Comparison of ENCODE assay signal across 8 cellular contexts in genomic region chr2:65437392-65438135, GRCh38. TPM values are rescaled to one million over a fixed set of nuclear protein-coding genes. Genes with fewer than 3 reads are reported as not detected.
A peak's percentile ranks its signal among the peaks of the same experiment; 100 is the strongest.
DNase-seq lines count a peak whose midpoint lies in the region; ATAC-seq and TF ChIP-seq lines count a peak whose summit lies in the region.

No MANE protein-coding gene starts in this region.

- no peak overlapping the region for H3K23ac ChIP-seq in mesenchymal stem cell (ENCODE audit: low read length in 2 of 2)

- no peaks in the 10 kb centered on the region for H3K9me3 Mint-ChIP-seq in activated T-cell treated with anti-CD3 and anti-CD28 coated beads, Interleukin-2, amount 50 U/mL, for 4 hours
- H3K9me3 Mint-ChIP-seq in activated T-cell treated with anti-CD3 and anti-CD28 coated beads, Interleukin-2, amount 50 U/mL, for 72 hours, result no peaks in the 10 kb centered on the region

- no peak overlapping the region for H2BK5ac ChIP-seq in mesenchymal stem cell (ENCODE audit: low read depth, low read length, poor library complexity, severe bottlenecking)

- H3K36me3 Mint-ChIP-seq in activated T-cell treated with anti-CD3 and anti-CD28 coated beads, Interleukin-2, amount 50 U/mL, for 4 hours (ENCODE audit: insufficient read depth), result no peaks in the 10 kb centered on the region
- peaks cover 0 to under 1% of the 10 kb centered on the region in 2 donors for H3K36me3 Mint-ChIP-seq in activated T-cell treated with anti-CD3 and anti-CD28 coated beads, Interleukin-2, amount 50 U/mL, for 72 hours (ENCODE audit: insufficient read depth in 2 of 2)

- WGBS in mesenchymal stem cell, result 35% methylated on average over 8 of the region's 9 CpGs

- no peak overlapping the region for H3K14ac ChIP-seq in mesenchymal stem cell (ENCODE audit: low read length in 2 of 2)

- H3K4me2 ChIP-seq in mesenchymal stem cell (ENCODE audit: low read length, poor library complexity, severe bottlenecking), result no peak overlapping the region

- H3K9ac ChIP-seq in mesenchymal stem cell (ENCODE audit: low read length), result peak overlapping the region; percentile 94

- peak overlapping the region; percentile 49 for H4K91ac ChIP-seq in mesenchymal stem cell (ENCODE audit: low read length)

- no peak for TF ChIP-seq CTCF in brain microvascular endothelial cell (IDR thresholded peaks at IDR 0.05; ENCODE audit: low read depth, low read length, missing control alignments)
- no peak for TF ChIP-seq CTCF in tibial artery (IDR thresholded peaks at IDR 0.05)
- TF ChIP-seq CTCF in omental fat pad (IDR thresholded peaks at IDR 0.05), result no peak

- H2BK120ac ChIP-seq in mesenchymal stem cell (ENCODE audit: low read depth, low read length), result peak overlapping the region; percentile 94

- no peaks in the 10 kb centered on the region for H3K9me3 ChIP-seq in mesenchymal stem cell (ENCODE audit: control insufficient read depth, low read length)
- no peaks in the 10 kb centered on the region for H3K9me3 ChIP-seq in tibial artery

- peaks cover 8% of the 10 kb centered on the region for H3K79me1 ChIP-seq in mesenchymal stem cell (replicated peaks; ENCODE audit: low read length, poor library complexity, severe bottlenecking)

- H3K4me3 ChIP-seq in brain microvascular endothelial cell (ENCODE audit: low read depth, low read length) (no peak overlapping the region), mesenchymal stem cell (ENCODE audit: insufficient read depth in 1 of 2, low read depth in 1 of 2, low read length in 2 of 2) (peak overlapping the region in 1 of 2 experiments; percentile 80), tibial artery (no peak overlapping the region)

- H3K4me1 ChIP-seq in mesenchymal stem cell (ENCODE audit: control insufficient read depth, insufficient read depth, low read depth, low read length), result peaks cover 5% of the 10 kb centered on the region
- H3K4me1 ChIP-seq in tibial artery, result peaks cover 0 to 24% (median 8%) of the 10 kb centered on the region in 4 donors

- peak overlapping the region; percentile 85 for H2AK5ac ChIP-seq in mesenchymal stem cell (ENCODE audit: low read length, severe bottlenecking)

- DNase-seq in activated T-cell treated with anti-CD3 and anti-CD28 coated beads, Interleukin-2, amount 50 U/mL, for 4 hours, result no peak
- DNase-seq in activated T-cell treated with anti-CD3 and anti-CD28 coated beads, Interleukin-2, amount 50 U/mL, for 72 hours, result no peak
- DNase-seq in brain microvascular endothelial cell, result no peak
- peak; percentile 56 for DNase-seq in mesenchymal stem cell
- no peak for DNase-seq in tibial artery
- DNase-seq in NCI-H748 treated with DMSO at 0.1 percent for 48 hours (lab: John Stamatoyannopoulos, UW), result no peak
- no peak for DNase-seq in omental fat pad (ENCODE audit: low spot score)
- no peak for DNase-seq in substantia nigra (lab: John Stamatoyannopoulos, UW)

- peak overlapping the region; percentile 91 for H3K4me3 Mint-ChIP-seq in activated T-cell treated with anti-CD3 and anti-CD28 coated beads, Interleukin-2, amount 50 U/mL, for 4 hours
- H3K4me3 Mint-ChIP-seq in activated T-cell treated with anti-CD3 and anti-CD28 coated beads, Interleukin-2, amount 50 U/mL, for 72 hours, result peak overlapping the region in 1 of 2 donors; percentile 81

- in situ Hi-C loops in brain microvascular endothelial cell (cut with HindIII; ENCODE audit: low pct_ligation_motif_present, low sequenced_read_pairs), result no loop called here

- no peak overlapping the region for H2AFZ ChIP-seq in mesenchymal stem cell (ENCODE audit: low read depth, low read length)

- H3K4ac ChIP-seq in mesenchymal stem cell (ENCODE audit: low read depth in 1 of 2, low read length in 2 of 2), result peak overlapping the region; percentile 24 to 57

- intact Hi-C loops in tibial artery (cut with DNase I; ENCODE audit: low total_unique reads), result loop anchor here (10.0 kb wide), 1 partner anchor 133 kb away; no protein-coding TSS in a partner anchor

- peak overlapping the region; percentile 91 to 96 for H2BK12ac ChIP-seq in mesenchymal stem cell (ENCODE audit: low read length in 2 of 2)

- peak overlapping the region; percentile 82 to 84 for H3K18ac ChIP-seq in mesenchymal stem cell (ENCODE audit: low read depth in 1 of 2, low read length in 2 of 2)

- no peaks in the 10 kb centered on the region for H3K27me3 ChIP-seq in brain microvascular endothelial cell (replicated peaks)
- H3K27me3 ChIP-seq in mesenchymal stem cell (ENCODE audit: control insufficient read depth in 1 of 2, insufficient read depth in 1 of 2, low read length in 2 of 2), result no peaks in the 10 kb centered on the region
- H3K27me3 ChIP-seq in tibial artery, result no peaks in the 10 kb centered on the region

- peak overlapping the region; percentile 91 for H4K8ac ChIP-seq in mesenchymal stem cell (ENCODE audit: low read length)

- ATAC-seq in activated T-cell treated with anti-CD3 and anti-CD28 coated beads, Interleukin-2, amount 50 U/mL, for 4 hours, result no peak
- ATAC-seq in activated T-cell treated with anti-CD3 and anti-CD28 coated beads, Interleukin-2, amount 50 U/mL, for 72 hours (replicated peaks in 1 of 2), result no peak
- ATAC-seq in omental fat pad (ENCODE audit: low FRiP score), result no peak

- no peaks in the 10 kb centered on the region for H3K36me3 ChIP-seq in brain microvascular endothelial cell (replicated peaks)
- H3K36me3 ChIP-seq in mesenchymal stem cell (ENCODE audit: control insufficient read depth in 1 of 2, insufficient read depth in 2 of 2, low read depth in 1 of 2, low read length in 2 of 2), result no peaks in the 10 kb centered on the region
- no peaks in the 10 kb centered on the region for H3K36me3 ChIP-seq in tibial artery

- H3K27me3 Mint-ChIP-seq in activated T-cell treated with anti-CD3 and anti-CD28 coated beads, Interleukin-2, amount 50 U/mL, for 4 hours (ENCODE audit: low read depth), result peaks cover 46% of the 10 kb centered on the region
- peaks cover 59% of the 10 kb centered on the region for H3K27me3 Mint-ChIP-seq in activated T-cell treated with anti-CD3 and anti-CD28 coated beads, Interleukin-2, amount 50 U/mL, for 72 hours (ENCODE audit: low read depth)

- peaks cover 8% of the 10 kb centered on the region for H3K4me1 Mint-ChIP-seq in activated T-cell treated with anti-CD3 and anti-CD28 coated beads, Interleukin-2, amount 50 U/mL, for 4 hours (ENCODE audit: low read depth)
- H3K4me1 Mint-ChIP-seq in activated T-cell treated with anti-CD3 and anti-CD28 coated beads, Interleukin-2, amount 50 U/mL, for 72 hours (ENCODE audit: low read depth), result peaks cover 21% of the 10 kb centered on the region

- H3K27ac ChIP-seq in brain microvascular endothelial cell (peak overlapping the region; percentile 97), mesenchymal stem cell (ENCODE audit: low read length, poor library complexity, severe bottlenecking) (peak overlapping the region; percentile 34), tibial artery (peak overlapping the region; percentile 90 to 93), substantia nigra (ENCODE audit: low read depth, low read length, poor library complexity, severe bottlenecking) (no peak overlapping the region)

- peak overlapping the region; percentile 61 for H2BK15ac ChIP-seq in mesenchymal stem cell (ENCODE audit: low read depth, poor library complexity, severe bottlenecking)

- no peak overlapping the region for H3K27ac Mint-ChIP-seq in activated T-cell treated with anti-CD3 and anti-CD28 coated beads, Interleukin-2, amount 50 U/mL, for 72 hours

RNA-seq across cellular contexts. Expression of gene SPRED2, which starts 5.2 kb away (rescaled TPM):
- 10 to 100 TPM; 10.4 to 11.0 (median 10.9) TPM for total RNA-seq in activated T-cell treated with anti-CD3 and anti-CD28 coated beads, Interleukin-2, amount 50 U/mL, for 4 hours
- 1 to 10 TPM; 3.1 to 4.3 TPM for total RNA-seq in activated T-cell treated with anti-CD3 and anti-CD28 coated beads, Interleukin-2, amount 50 U/mL, for 72 hours
- polyA plus RNA-seq in mesenchymal stem cell (2013, experiment 1 of 2), result 47.3 TPM
- polyA plus RNA-seq in mesenchymal stem cell (2013, experiment 2 of 2), result 45.9 TPM
- total RNA-seq in omental fat pad, result 10 to 100 TPM; 22.9 to 45.4 (median 26.6) TPM
